ENCODE assay signal across 8 cellular contexts in the genomic region with DNA sequence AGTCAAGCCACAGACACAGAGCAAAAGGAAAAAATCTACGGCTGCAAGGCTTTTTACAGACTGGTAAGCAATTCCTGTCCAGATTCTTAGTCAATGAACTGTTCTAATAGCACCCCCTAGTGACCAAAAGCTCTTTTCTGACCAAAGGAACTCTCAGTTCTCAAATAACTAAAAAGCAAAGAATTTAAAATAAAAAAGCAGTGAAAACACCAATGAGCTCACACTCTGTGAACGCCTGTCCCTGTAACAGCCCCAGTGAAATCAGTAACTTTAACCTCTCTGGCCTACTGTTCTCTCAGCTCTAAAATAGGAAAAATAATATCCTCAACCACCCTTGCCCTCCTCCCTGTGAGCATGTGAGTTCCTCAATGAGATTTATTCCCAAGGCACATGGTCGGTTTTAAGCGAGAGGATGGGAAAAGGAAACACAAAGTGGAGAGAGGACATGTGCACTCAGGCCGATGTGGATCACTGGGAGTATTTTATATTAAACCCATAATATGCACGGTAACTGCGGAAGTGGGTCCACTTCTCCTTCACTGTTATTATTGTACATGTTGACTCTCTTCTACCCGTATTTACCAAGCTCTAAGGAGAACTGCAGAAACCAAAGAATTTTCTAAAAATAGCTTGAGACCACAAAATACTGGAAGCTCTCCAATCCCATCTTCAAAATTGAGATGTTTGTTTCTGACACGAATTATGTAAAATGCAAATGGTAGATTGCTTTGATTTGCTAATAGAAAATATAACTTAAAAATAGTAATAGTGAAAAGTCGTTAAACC.
DNase-seq lines count a peak whose midpoint lies in the region; ATAC-seq and TF ChIP-seq lines count a peak whose summit lies in the region.

No MANE protein-coding gene starts in this region.

- intact Hi-C loops in left ventricle myocardium inferior (cut with micrococcal nuclease) = no loop called here

- H3K4me3 ChIP-seq in left ventricle myocardium inferior (no peak overlapping the region), skeletal muscle cell (ENCODE audit: low read depth, low read length) (no peak overlapping the region)

- TF ChIP-seq CTCF in left ventricle myocardium inferior (IDR thresholded peaks at IDR 0.05; ENCODE audit: borderline replicate concordance) = peak; percentile 75

- H3K36me3 Mint-ChIP-seq in activated T-helper 17 cell treated with anti-CD3 and anti-CD28 coated beads, Interleukin-2, amount 50 U/mL, for 72 hours (ENCODE audit: low read depth) = peaks cover 17% of the 10 kb centered on the region

- peak overlapping the region; percentile 53 for H3K27ac ChIP-seq in left ventricle myocardium inferior (replicated peaks)

- peaks cover 18% of the 10 kb centered on the region for H3K4me1 ChIP-seq in left ventricle myocardium inferior

- H3K9me3 Mint-ChIP-seq in activated T-helper 17 cell treated with anti-CD3 and anti-CD28 coated beads, Interleukin-2, amount 50 U/mL, for 72 hours = no peaks in the 10 kb centered on the region

- no peaks in the 10 kb centered on the region for H3K27me3 ChIP-seq in left ventricle myocardium inferior (ENCODE audit: low read depth)

- ATAC-seq in GM18508 (IDR thresholded peaks at IDR 0.05; ENCODE audit: insufficient read depth, unreplicated experiment) (peak; percentile 43), HG03066 (IDR thresholded peaks at IDR 0.05; ENCODE audit: low read depth, unreplicated experiment) (peak; percentile 46)
- peak; percentile 38 for ATAC-seq in activated T-helper 17 cell treated with anti-CD3 and anti-CD28 coated beads, Interleukin-2, amount 50 U/mL, for 72 hours (replicated peaks)

- no peaks in the 10 kb centered on the region for H3K9me3 ChIP-seq in left ventricle myocardium inferior (replicated peaks)

- H3K4me3 Mint-ChIP-seq in activated T-helper 17 cell treated with anti-CD3 and anti-CD28 coated beads, Interleukin-2, amount 50 U/mL, for 72 hours = no peak overlapping the region

- peaks cover 7% of the 10 kb centered on the region for H3K36me3 ChIP-seq in left ventricle myocardium inferior

- DNase-seq in C1 segment of cervical spinal cord (lab: John Stamatoyannopoulos, UW) (peak in 10 of 14 donors; percentile 4 to 50 (median 25)), NCI-H2196 (lab: John Stamatoyannopoulos, UW; ENCODE audit: unreplicated experiment) (peak; percentile 73), left ventricle myocardium inferior (no peak), skeletal muscle cell (ENCODE audit: low read depth) (peak; percentile 44), ureter (ENCODE audit: low spot score) (no peak)

- no peaks in the 10 kb centered on the region for H3K27me3 Mint-ChIP-seq in activated T-helper 17 cell treated with anti-CD3 and anti-CD28 coated beads, Interleukin-2, amount 50 U/mL, for 72 hours

- no peak overlapping the region for H3K27ac Mint-ChIP-seq in activated T-helper 17 cell treated with anti-CD3 and anti-CD28 coated beads, Interleukin-2, amount 50 U/mL, for 72 hours

- H3K4me1 Mint-ChIP-seq in activated T-helper 17 cell treated with anti-CD3 and anti-CD28 coated beads, Interleukin-2, amount 50 U/mL, for 72 hours = no peaks in the 10 kb centered on the region

Comparison
In these comparisons a context has a peak if more than half of its experiments do, and no peak if none do; other contexts are left out.
1. DNase-seq: peak in C1 segment of cervical spinal cord (10 of 14), NCI-H2196 (single experiment) and skeletal muscle cell (single experiment); none in left ventricle myocardium inferior (single experiment) and ureter (single experiment).
2. Peak in every context shown above with its lines, with median percentiles within 50 percentile points of each other: ATAC-seq.